In genomic region chr19:12864721-12865715, GRCh38 we compare ENCODE assay signal across 1 cellular context.
TF ChIP-seq lines count a peak whose summit lies in the region.

No MANE protein-coding gene starts in this region.

TF ChIP-seq in GM23338, 12 proteins besides CTCF, POLR2A, EP300 and RAD21 (continued from another document):
- TF ChIP-seq, protein P1, sequence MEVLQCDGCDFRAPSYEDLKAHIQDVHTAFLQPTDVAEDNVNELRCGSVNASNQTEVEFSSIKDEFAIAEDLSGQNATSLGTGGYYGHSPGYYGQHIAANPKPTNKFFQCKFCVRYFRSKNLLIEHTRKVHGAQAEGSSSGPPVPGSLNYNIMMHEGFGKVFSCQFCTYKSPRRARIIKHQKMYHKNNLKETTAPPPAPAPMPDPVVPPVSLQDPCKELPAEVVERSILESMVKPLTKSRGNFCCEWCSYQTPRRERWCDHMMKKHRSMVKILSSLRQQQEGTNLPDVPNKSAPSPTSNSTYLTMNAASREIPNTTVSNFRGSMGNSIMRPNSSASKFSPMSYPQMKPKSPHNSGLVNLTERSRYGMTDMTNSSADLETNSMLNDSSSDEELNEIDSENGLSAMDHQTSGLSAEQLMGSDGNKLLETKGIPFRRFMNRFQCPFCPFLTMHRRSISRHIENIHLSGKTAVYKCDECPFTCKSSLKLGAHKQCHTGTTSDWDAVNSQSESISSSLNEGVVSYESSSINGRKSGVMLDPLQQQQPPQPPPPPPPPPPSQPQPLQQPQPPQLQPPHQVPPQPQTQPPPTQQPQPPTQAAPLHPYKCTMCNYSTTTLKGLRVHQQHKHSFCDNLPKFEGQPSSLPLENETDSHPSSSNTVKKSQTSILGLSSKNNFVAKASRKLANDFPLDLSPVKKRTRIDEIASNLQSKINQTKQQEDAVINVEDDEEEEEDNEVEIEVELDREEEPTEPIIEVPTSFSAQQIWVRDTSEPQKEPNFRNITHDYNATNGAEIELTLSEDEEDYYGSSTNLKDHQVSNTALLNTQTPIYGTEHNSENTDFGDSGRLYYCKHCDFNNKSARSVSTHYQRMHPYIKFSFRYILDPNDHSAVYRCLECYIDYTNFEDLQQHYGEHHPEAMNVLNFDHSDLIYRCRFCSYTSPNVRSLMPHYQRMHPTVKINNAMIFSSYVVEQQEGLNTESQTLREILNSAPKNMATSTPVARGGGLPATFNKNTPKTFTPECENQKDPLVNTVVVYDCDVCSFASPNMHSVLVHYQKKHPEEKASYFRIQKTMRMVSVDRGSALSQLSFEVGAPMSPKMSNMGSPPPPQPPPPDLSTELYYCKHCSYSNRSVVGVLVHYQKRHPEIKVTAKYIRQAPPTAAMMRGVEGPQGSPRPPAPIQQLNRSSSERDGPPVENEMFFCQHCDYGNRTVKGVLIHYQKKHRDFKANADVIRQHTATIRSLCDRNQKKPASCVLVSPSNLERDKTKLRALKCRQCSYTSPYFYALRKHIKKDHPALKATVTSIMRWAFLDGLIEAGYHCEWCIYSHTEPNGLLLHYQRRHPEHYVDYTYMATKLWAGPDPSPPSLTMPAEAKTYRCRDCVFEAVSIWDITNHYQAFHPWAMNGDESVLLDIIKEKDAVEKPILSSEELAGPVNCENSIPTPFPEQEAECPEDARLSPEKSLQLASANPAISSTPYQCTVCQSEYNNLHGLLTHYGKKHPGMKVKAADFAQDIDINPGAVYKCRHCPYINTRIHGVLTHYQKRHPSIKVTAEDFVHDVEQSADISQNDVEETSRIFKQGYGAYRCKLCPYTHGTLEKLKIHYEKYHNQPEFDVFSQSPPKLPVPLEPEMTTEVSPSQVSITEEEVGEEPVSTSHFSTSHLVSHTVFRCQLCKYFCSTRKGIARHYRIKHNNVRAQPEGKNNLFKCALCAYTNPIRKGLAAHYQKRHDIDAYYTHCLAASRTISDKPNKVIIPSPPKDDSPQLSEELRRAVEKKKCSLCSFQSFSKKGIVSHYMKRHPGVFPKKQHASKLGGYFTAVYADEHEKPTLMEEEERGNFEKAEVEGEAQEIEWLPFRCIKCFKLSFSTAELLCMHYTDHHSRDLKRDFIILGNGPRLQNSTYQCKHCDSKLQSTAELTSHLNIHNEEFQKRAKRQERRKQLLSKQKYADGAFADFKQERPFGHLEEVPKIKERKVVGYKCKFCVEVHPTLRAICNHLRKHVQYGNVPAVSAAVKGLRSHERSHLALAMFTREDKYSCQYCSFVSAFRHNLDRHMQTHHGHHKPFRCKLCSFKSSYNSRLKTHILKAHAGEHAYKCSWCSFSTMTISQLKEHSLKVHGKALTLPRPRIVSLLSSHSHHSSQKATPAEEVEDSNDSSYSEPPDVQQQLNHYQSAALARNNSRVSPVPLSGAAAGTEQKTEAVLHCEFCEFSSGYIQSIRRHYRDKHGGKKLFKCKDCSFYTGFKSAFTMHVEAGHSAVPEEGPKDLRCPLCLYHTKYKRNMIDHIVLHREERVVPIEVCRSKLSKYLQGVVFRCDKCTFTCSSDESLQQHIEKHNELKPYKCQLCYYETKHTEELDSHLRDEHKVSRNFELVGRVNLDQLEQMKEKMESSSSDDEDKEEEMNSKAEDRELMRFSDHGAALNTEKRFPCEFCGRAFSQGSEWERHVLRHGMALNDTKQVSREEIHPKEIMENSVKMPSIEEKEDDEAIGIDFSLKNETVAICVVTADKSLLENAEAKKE (CRISPR knock-in tag; IDR thresholded peaks at IDR 0.05): no peak
- TF ChIP-seq POLR2AphosphoS5 (IDR thresholded peaks at IDR 0.05; ENCODE audit: low read depth) (no peak), EZH2phosphoT487 (IDR thresholded peaks at IDR 0.05; ENCODE audit: unreplicated experiment) (no peak), JUNB (IDR thresholded peaks at IDR 0.05; ENCODE audit: unreplicated experiment) (no peak)
- TF ChIP-seq, protein P2, sequence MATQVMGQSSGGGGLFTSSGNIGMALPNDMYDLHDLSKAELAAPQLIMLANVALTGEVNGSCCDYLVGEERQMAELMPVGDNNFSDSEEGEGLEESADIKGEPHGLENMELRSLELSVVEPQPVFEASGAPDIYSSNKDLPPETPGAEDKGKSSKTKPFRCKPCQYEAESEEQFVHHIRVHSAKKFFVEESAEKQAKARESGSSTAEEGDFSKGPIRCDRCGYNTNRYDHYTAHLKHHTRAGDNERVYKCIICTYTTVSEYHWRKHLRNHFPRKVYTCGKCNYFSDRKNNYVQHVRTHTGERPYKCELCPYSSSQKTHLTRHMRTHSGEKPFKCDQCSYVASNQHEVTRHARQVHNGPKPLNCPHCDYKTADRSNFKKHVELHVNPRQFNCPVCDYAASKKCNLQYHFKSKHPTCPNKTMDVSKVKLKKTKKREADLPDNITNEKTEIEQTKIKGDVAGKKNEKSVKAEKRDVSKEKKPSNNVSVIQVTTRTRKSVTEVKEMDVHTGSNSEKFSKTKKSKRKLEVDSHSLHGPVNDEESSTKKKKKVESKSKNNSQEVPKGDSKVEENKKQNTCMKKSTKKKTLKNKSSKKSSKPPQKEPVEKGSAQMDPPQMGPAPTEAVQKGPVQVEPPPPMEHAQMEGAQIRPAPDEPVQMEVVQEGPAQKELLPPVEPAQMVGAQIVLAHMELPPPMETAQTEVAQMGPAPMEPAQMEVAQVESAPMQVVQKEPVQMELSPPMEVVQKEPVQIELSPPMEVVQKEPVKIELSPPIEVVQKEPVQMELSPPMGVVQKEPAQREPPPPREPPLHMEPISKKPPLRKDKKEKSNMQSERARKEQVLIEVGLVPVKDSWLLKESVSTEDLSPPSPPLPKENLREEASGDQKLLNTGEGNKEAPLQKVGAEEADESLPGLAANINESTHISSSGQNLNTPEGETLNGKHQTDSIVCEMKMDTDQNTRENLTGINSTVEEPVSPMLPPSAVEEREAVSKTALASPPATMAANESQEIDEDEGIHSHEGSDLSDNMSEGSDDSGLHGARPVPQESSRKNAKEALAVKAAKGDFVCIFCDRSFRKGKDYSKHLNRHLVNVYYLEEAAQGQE (IDR thresholded peaks at IDR 0.05; ENCODE audit: unreplicated experiment): no peak
